7 cellular contexts compared by ENCODE assay signal in genomic region chr1:236501093-236501492, GRCh38.
"Had no signal": no experiment of that assay in that cellular context is flagged by ENCODE, and none has a peak within 500 bp of the region (broad histone marks: within the 10 kb centered on the region; RNA-seq: fewer than 3 reads in every experiment).

No MANE protein-coding gene starts in this region.

- H3K27ac ChIP-seq: GM23248 had no signal

- H3K4me3 ChIP-seq: GM23248, HAP-1 had no signal

- ATAC-seq: HCT116 had no signal

- H3K36me3 ChIP-seq: HAP-1 had no signal

- H3K9me3 ChIP-seq: HAP-1 had no signal

- DNase-seq: GM23248, GOT3, H7, IMR-90, KBM-7 had no signal
